In genomic region chr16:1308036-1308976, GRCh38 we compare ENCODE assay signal across 8 cellular contexts. TPM values are rescaled to one million over a fixed set of nuclear protein-coding genes. Genes with fewer than 3 reads are reported as not detected.
DNase-seq lines count a peak whose midpoint lies in the region; ATAC-seq, FAIRE-seq and TF ChIP-seq lines count a peak whose summit lies in the region.

No MANE protein-coding gene starts in this region.

- H3K4me1 ChIP-seq in Caco-2 (peaks cover 5% of the 10 kb centered on the region; the same call in 1 of the 2 replicates), MM.1S (ENCODE audit: low read length) (peaks cover 13% of the 10 kb centered on the region), GM12878 (ENCODE audit: control insufficient read depth, insufficient read depth, low read length) (peaks cover 16% of the 10 kb centered on the region), lung (ENCODE audit: control insufficient read depth in 2 of 2, insufficient read depth in 2 of 2, low read length in 2 of 2) (peaks cover 10 to 23% of the 10 kb centered on the region in 2 donors), vagina (peaks cover 38% of the 10 kb centered on the region)

- no peaks in the 10 kb centered on the region for H3K27me3 Mint-ChIP-seq in Caco-2 (ENCODE audit: insufficient read depth, unreplicated experiment)

- H3K4me3 Mint-ChIP-seq in Caco-2 (ENCODE audit: unreplicated experiment) = peak overlapping the region; percentile 100

- peak overlapping the region; percentile 99 for H3K27ac Mint-ChIP-seq in Caco-2 (ENCODE audit: unreplicated experiment)

- H3K36me3 ChIP-seq in Caco-2 (ENCODE audit: control insufficient read depth, insufficient read depth, low read length) (no peaks in the 10 kb centered on the region; the same call in none of the 2 replicates), MM.1S (replicated peaks; ENCODE audit: insufficient read depth, low read length) (no peaks in the 10 kb centered on the region), GM12878 (ENCODE audit: control insufficient read depth in 2 of 2, insufficient read depth in 2 of 2, low read length in 1 of 2) (peaks cover 0 to 6% of the 10 kb centered on the region in 2 experiments; a peak in 2 of 4 replicates), lung (ENCODE audit: control insufficient read depth in 2 of 2, insufficient read depth in 2 of 2, low read length in 2 of 2) (peaks cover 0 to 8% of the 10 kb centered on the region in 2 donors), vagina (peaks cover 0 to 8% of the 10 kb centered on the region in 2 donors)

- H3K4me2 ChIP-seq in MM.1S (ENCODE audit: low read depth, low read length) (peak overlapping the region; percentile 45; the same call in 1 of the 2 replicates), GM12878 (ENCODE audit: control insufficient read depth, insufficient read depth) (peak overlapping the region; percentile 64)

- RAD21 ChIA-PET in GM12878 (lab: Charles Lee; ENCODE audit: unreplicated experiment) = interaction anchor here (0.7 kb wide), 1 partner anchor 34 kb away, joined by 3 read pairs; no protein-coding TSS in a partner anchor

- no peak for TF ChIP-seq EP300 in GM12878 (IDR thresholded peaks at IDR 0.05; ENCODE audit: borderline replicate concordance in 1 of 2, control insufficient read depth in 1 of 2, low read depth in 2 of 2, low read length in 2 of 2)

- peak; percentile 85 for FAIRE-seq in GM12878 (lab: Jason Lieb, UNC)

- DNase-seq in Caco-2 (no peak), MM.1S (no peak), GM12878 (ENCODE audit: low read depth, low spot score) (no peak), lung (ENCODE audit: low spot score) (no peak), vagina (ENCODE audit: extremely low spot score in 2 of 2) (no peak), T-helper 9 cell (no peak), NCI-H187 (lab: John Stamatoyannopoulos, UW) (no peak)

- no peaks in the 10 kb centered on the region for H3K4me1 Mint-ChIP-seq in Caco-2 (ENCODE audit: low read depth, unreplicated experiment)

- H3K36me3 Mint-ChIP-seq in Caco-2 (ENCODE audit: insufficient read depth, unreplicated experiment) = peaks cover 23% of the 10 kb centered on the region

- no peaks in the 10 kb centered on the region; the same call in 1 of the 2 replicates for H3F3A ChIP-seq in MM.1S (ENCODE audit: insufficient read depth, low read length)

- H3K79me2 ChIP-seq in MM.1S (ENCODE audit: low read length) (peaks cover 35% of the 10 kb centered on the region), GM12878 (ENCODE audit: control insufficient read depth, insufficient read depth, low read length) (peaks cover 34% of the 10 kb centered on the region)

- ATAC-seq in GM19463 (IDR thresholded peaks at IDR 0.05; ENCODE audit: unreplicated experiment) (peak; percentile 16), GM12878 (peak; percentile 46), lung (ENCODE audit: insufficient read depth, low FRiP score) (no peak)

- BruUV-seq in Caco-2 (replicated peaks; lab: Mats Ljungman, UMichigan) = no TSS peak
- no TSS peak for BruUV-seq in GM12878 (replicated peaks; lab: Mats Ljungman, UMichigan)

- SMC1A ChIA-PET in GM12878 (lab: Charles Lee; ENCODE audit: uncharacterized antibody, unreplicated experiment) = no interaction called here

- POLR2A ChIA-PET in Caco-2 (lab: Charles Lee) = interaction anchor here (0.6 to 1.6 kb wide), 4 partner anchors 9 to 403 kb away, joined by 3 to 6 read pairs (median 4); partner anchors contain the start of genes CRAMP1 and IFT140
- POLR2A ChIA-PET in GM12878 (lab: Charles Lee) = interaction anchor here (0.6 kb wide), 1 partner anchor 1851 kb away, joined by 3 read pairs; no protein-coding TSS in a partner anchor

- H3K4me3 ChIP-seq in Caco-2 (ENCODE audit: low read depth, low read length) (peak overlapping the region; percentile 50), MM.1S (ENCODE audit: low read length) (peak overlapping the region; percentile 64), GM12878 (peak overlapping the region; percentile 41; the same call in 1 of the 2 replicates), lung (peak overlapping the region; percentile 31), vagina (peak overlapping the region; percentile 81 to 92)

- TF ChIP-seq POLR2A in GM12878 (IDR thresholded peaks at IDR 0.05; ENCODE audit: low read depth, low read length) (peak; percentile 75), vagina (IDR thresholded peaks at IDR 0.05) (no peak)

- intact Hi-C loops in Caco-2 (cut with micrococcal nuclease; ENCODE audit: unreplicated experiment) (no loop called here), GM12878 (cut with micrococcal nuclease; ENCODE audit: unreplicated experiment) (loop anchor here (5.0 kb wide), 1 partner anchor 114 kb away; the partner anchor contains the start of gene UQCC4), vagina (cut with DNase I) (no loop called here)

- WGBS in GM12878 (ENCODE audit: insufficient coverage, insufficient replicate concordance, low lambda C conversion rate, missing lambda C conversion rate) = 0% methylated on average over 12 of the region's 43 CpGs
- 4 to 11% methylated on average over 18 to 42 of the region's 43 CpGs for WGBS in lung, 2 donors

- TF ChIP-seq RAD21 in GM12878 (IDR thresholded peaks at IDR 0.05; ENCODE audit: insufficient read depth, low read depth, low read length) = no peak

- H3K27me3 ChIP-seq in Caco-2 (replicated peaks; ENCODE audit: control insufficient read depth, insufficient read depth, low read length) (no peaks in the 10 kb centered on the region), MM.1S (replicated peaks; ENCODE audit: insufficient read depth, low read length) (no peaks in the 10 kb centered on the region), GM12878 (replicated peaks in 1 of 2; ENCODE audit: control insufficient read depth in 2 of 2, insufficient read depth in 2 of 2, low read length in 1 of 2) (no peaks in the 10 kb centered on the region), lung (ENCODE audit: control insufficient read depth, insufficient read depth) (no peaks in the 10 kb centered on the region), vagina (no peaks in the 10 kb centered on the region)

- H2AFZ ChIP-seq in MM.1S (ENCODE audit: low read length) = peak overlapping the region; percentile 58; the same call in 1 of the 2 replicates
- peak overlapping the region; percentile 63 for H2AFZ ChIP-seq in GM12878 (ENCODE audit: control insufficient read depth, low read depth, low read length)

- H3K27ac ChIP-seq in MM.1S (ENCODE audit: low read length) (peak overlapping the region; percentile 94; the same call in 1 of the 2 replicates), GM12878 (ENCODE audit: control insufficient read depth, insufficient read depth) (peak overlapping the region; percentile 100), lung (ENCODE audit: low read depth in 1 of 2, low read length in 1 of 2) (peak overlapping the region; percentile 32 to 89), vagina (peak overlapping the region; percentile 96)

- H4K20me1 ChIP-seq in MM.1S (ENCODE audit: insufficient read depth, low read length) = peaks cover 31% of the 10 kb centered on the region
- H4K20me1 ChIP-seq in GM12878 (ENCODE audit: control insufficient read depth, insufficient read depth) = peaks cover 29% of the 10 kb centered on the region

- peak overlapping the region; percentile 98 for H3K9ac ChIP-seq in MM.1S (ENCODE audit: low read length)
- H3K9ac ChIP-seq in GM12878 (ENCODE audit: control insufficient read depth, insufficient read depth, low read length) = peak overlapping the region; percentile 62; the same call in 1 of the 2 replicates

- TF ChIP-seq CTCF in Caco-2 (IDR thresholded peaks at IDR 0.05; ENCODE audit: insufficient read depth in 1 of 2, low read depth in 1 of 2, low read length in 1 of 2, severe bottlenecking in 1 of 2, unreplicated experiment in 1 of 2) = no peak
- TF ChIP-seq CTCF in MM.1S (IDR thresholded peaks at IDR 0.05; ENCODE audit: low read length) = no peak
- no peak for TF ChIP-seq CTCF in GM12878 (IDR thresholded peaks at IDR 0.05 in 2 of 3, conservative IDR thresholded peaks at IDR 0.05 in 1 of 3; ENCODE audit: control insufficient read depth in 2 of 3, extremely low read depth in 1 of 3, insufficient read depth in 1 of 3, low read depth in 3 of 3, low read length in 3 of 3)
- no peak for TF ChIP-seq CTCF in lung (IDR thresholded peaks at IDR 0.05; ENCODE audit: control extremely low read depth, extremely low read depth)
- TF ChIP-seq CTCF in vagina (IDR thresholded peaks at IDR 0.05) = no peak

- H3K9me3 Mint-ChIP-seq in Caco-2 (ENCODE audit: unreplicated experiment) = no peaks in the 10 kb centered on the region

- in situ Hi-C loops in GM12878 (cut with MboI) = no loop called here

- no peaks in the 10 kb centered on the region for H3K9me2 ChIP-seq in MM.1S (replicated peaks; ENCODE audit: insufficient read depth, low read length)

- CTCF ChIA-PET in Caco-2 (lab: Charles Lee) (no interaction called here), GM12878 (lab: Yijun Ruan, JAX) (interaction anchor here (0.6 kb wide), 1 partner anchor 11 kb away, joined by 3 read pairs; no protein-coding TSS in a partner anchor)

- H3K9me3 ChIP-seq in Caco-2 (no peaks in the 10 kb centered on the region), MM.1S (replicated peaks; ENCODE audit: insufficient read depth, low read length) (no peaks in the 10 kb centered on the region), GM12878 (replicated peaks; ENCODE audit: control insufficient read depth, insufficient read depth, low read length) (no peaks in the 10 kb centered on the region; the same call in 2 of the 3 replicates), lung (ENCODE audit: control insufficient read depth in 2 of 2, insufficient read depth in 1 of 2, low read length in 1 of 2) (no peaks in the 10 kb centered on the region), vagina (no peaks in the 10 kb centered on the region)

RNA-seq across cellular contexts. Expression of gene UBE2I, which starts 1.1 kb away (rescaled TPM):
- 178 and 199 TPM in 2 replicates for total RNA-seq in Caco-2 (2022)
- total RNA-seq in GM12878 (2013; cell fraction: nucleolus; rRNA removed) = 139 and 148 TPM in 2 replicates
- total RNA-seq in GM12878 (2014; rRNA removed) = 65.2 and 69.3 TPM in 2 replicates
- total RNA-seq in GM12878 (2014; rRNA removed; fragmentation: Illumina TruSeq; extraction: Trizol) = 92.2 and 104 TPM in 2 replicates
- total RNA-seq in GM12878 (2021) = 180 and 210 TPM in 2 replicates
- polyA plus RNA-seq in GM12878 (2011; ENCODE audit: low read depth) = 82.4 TPM
- polyA plus RNA-seq in GM12878 (2011; rRNA removed) = 181 and 188 TPM in 2 replicates
- 110 and 129 TPM in 2 replicates for polyA plus RNA-seq in GM12878 (2011; cell fraction: cytosol; rRNA removed)
- 167 and 229 TPM in 2 replicates for polyA plus RNA-seq in GM12878 (2011; cell fraction: nucleus; rRNA removed)
- polyA plus RNA-seq in GM12878 (2012) = 115 and 125 TPM in 2 replicates
- 243 and 265 TPM in 2 replicates for polyA plus RNA-seq in GM12878 (2014; fragmentation: Illumina TruSeq; extraction: Trizol)
- polyA plus RNA-seq in GM12878 (2014; fragmentation: Nextera tagmentation; extraction: Ambion mirVana) = 10 to 100 TPM; 47.5 to 51.5 TPM
- 203 and 205 TPM in 2 replicates for polyA plus RNA-seq in GM12878 (2014; rRNA removed)
- 100 to 1,000 TPM; 200 to 204 TPM for polyA plus RNA-seq in GM12878 (2016; fragmentation: Nextera tagmentation; extraction: Ambion mirVana)
- polyA minus RNA-seq in GM12878 (2011; rRNA and poly(A)+ RNA removed) = 94.4 and 94.6 TPM in 2 replicates
- 48.2 and 58.6 TPM in 2 replicates for polyA minus RNA-seq in GM12878 (2011; cell fraction: cytosol; rRNA and poly(A)+ RNA removed)
- polyA minus RNA-seq in GM12878 (2011; cell fraction: nucleus; rRNA and poly(A)+ RNA removed) = 56.3 and 111 TPM in 2 replicates
- 10 to 100 TPM; 91.2 to 96.8 TPM for total RNA-seq in lung
- polyA plus RNA-seq in lung = 10 to 100 TPM; 63.9 to 71.7 TPM
- total RNA-seq in vagina = 51.3 TPM

RNA-seq across cellular contexts. Expression of gene BAIAP3, which starts 25.1 kb away (rescaled TPM):
- 4.2 and 5.0 TPM in 2 replicates for total RNA-seq in Caco-2 (2022)
- 0.37 and 0.44 TPM in 2 replicates for total RNA-seq in GM12878 (2013; cell fraction: nucleolus; rRNA removed)
- total RNA-seq in GM12878 (2014; rRNA removed) = 0.17 TPM in 1 of 2 replicates, not detected in the other
- not detected in 2 replicates for total RNA-seq in GM12878 (2014; rRNA removed; fragmentation: Illumina TruSeq; extraction: Trizol)
- total RNA-seq in GM12878 (2021) = 0.56 and 0.58 TPM in 2 replicates
- polyA plus RNA-seq in GM12878 (2011; ENCODE audit: low read depth) = 0.35 TPM
- polyA plus RNA-seq in GM12878 (2011; rRNA removed) = 0.03 and 0.16 TPM in 2 replicates
- polyA plus RNA-seq in GM12878 (2011; cell fraction: cytosol; rRNA removed) = 0.03 and 0.15 TPM in 2 replicates
- 0.99 and 1.3 TPM in 2 replicates for polyA plus RNA-seq in GM12878 (2011; cell fraction: nucleus; rRNA removed)
- polyA plus RNA-seq in GM12878 (2012) = 0.70 and 1.6 TPM in 2 replicates
- polyA plus RNA-seq in GM12878 (2014; fragmentation: Illumina TruSeq; extraction: Trizol) = 0.03 TPM in 1 of 2 replicates, not detected in the other
- polyA plus RNA-seq in GM12878 (2014; fragmentation: Nextera tagmentation; extraction: Ambion mirVana) = not detected
- 0.56 TPM in 2 replicates for polyA plus RNA-seq in GM12878 (2014; rRNA removed)
- polyA plus RNA-seq in GM12878 (2016; fragmentation: Nextera tagmentation; extraction: Ambion mirVana) = under 1 TPM; 0.14 to 0.31 TPM
- polyA minus RNA-seq in GM12878 (2011; rRNA and poly(A)+ RNA removed) = not detected in 2 replicates
- polyA minus RNA-seq in GM12878 (2011; cell fraction: cytosol; rRNA and poly(A)+ RNA removed) = not detected in 2 replicates
- 0.19 and 0.48 TPM in 2 replicates for polyA minus RNA-seq in GM12878 (2011; cell fraction: nucleus; rRNA and poly(A)+ RNA removed)
- 10 to 100 TPM; 15.9 to 46.6 TPM for total RNA-seq in lung
- 1 to 10 TPM; 4.5 to 7.9 TPM for polyA plus RNA-seq in lung
- total RNA-seq in vagina = 4.2 TPM

RNA-seq across cellular contexts. Expression of gene TSR3, which starts 43.4 kb away (rescaled TPM):
- 48.3 and 48.6 TPM in 2 replicates for total RNA-seq in Caco-2 (2022)
- total RNA-seq in GM12878 (2013; cell fraction: nucleolus; rRNA removed) = 6.0 and 6.3 TPM in 2 replicates
- total RNA-seq in GM12878 (2014; rRNA removed) = 72.7 and 73.7 TPM in 2 replicates
- total RNA-seq in GM12878 (2014; rRNA removed; fragmentation: Illumina TruSeq; extraction: Trizol) = 20.9 and 23.4 TPM in 2 replicates
- 66.1 and 67.6 TPM in 2 replicates for total RNA-seq in GM12878 (2021)
- polyA plus RNA-seq in GM12878 (2011; ENCODE audit: low read depth) = 7.7 TPM
- polyA plus RNA-seq in GM12878 (2011; rRNA removed) = 12.3 and 26.2 TPM in 2 replicates
- 37.2 and 58.2 TPM in 2 replicates for polyA plus RNA-seq in GM12878 (2011; cell fraction: cytosol; rRNA removed)
- 25.4 and 32.3 TPM in 2 replicates for polyA plus RNA-seq in GM12878 (2011; cell fraction: nucleus; rRNA removed)
- 36.1 and 41.1 TPM in 2 replicates for polyA plus RNA-seq in GM12878 (2012)
- polyA plus RNA-seq in GM12878 (2014; fragmentation: Illumina TruSeq; extraction: Trizol) = 0.81 and 9.9 TPM in 2 replicates
- 10 to 100 TPM in 1 of 2 experiments, 1 to 10 TPM in 1; 3.4 to 11.2 TPM for polyA plus RNA-seq in GM12878 (2014; fragmentation: Nextera tagmentation; extraction: Ambion mirVana)
- polyA plus RNA-seq in GM12878 (2014; rRNA removed) = 72.2 and 86.1 TPM in 2 replicates
- 100 to 1,000 TPM; 101 to 108 TPM for polyA plus RNA-seq in GM12878 (2016; fragmentation: Nextera tagmentation; extraction: Ambion mirVana)
- 5.3 and 22.8 TPM in 2 replicates for polyA minus RNA-seq in GM12878 (2011; rRNA and poly(A)+ RNA removed)
- polyA minus RNA-seq in GM12878 (2011; cell fraction: cytosol; rRNA and poly(A)+ RNA removed) = 16.0 and 19.3 TPM in 2 replicates
- 6.5 and 9.8 TPM in 2 replicates for polyA minus RNA-seq in GM12878 (2011; cell fraction: nucleus; rRNA and poly(A)+ RNA removed)
- 10 to 100 TPM; 32.5 to 66.4 TPM for total RNA-seq in lung
- polyA plus RNA-seq in lung = 10 to 100 TPM; 54.7 to 58.5 TPM
- total RNA-seq in vagina = 60.6 TPM

RNA-seq across cellular contexts. Expression of gene GNPTG, which starts 43.4 kb away (rescaled TPM):
- total RNA-seq in Caco-2 (2022) = 37.3 and 37.6 TPM in 2 replicates
- 14.1 and 16.1 TPM in 2 replicates for total RNA-seq in GM12878 (2013; cell fraction: nucleolus; rRNA removed)
- 19.8 and 21.9 TPM in 2 replicates for total RNA-seq in GM12878 (2014; rRNA removed)
- total RNA-seq in GM12878 (2014; rRNA removed; fragmentation: Illumina TruSeq; extraction: Trizol) = 10.7 TPM in 2 replicates
- total RNA-seq in GM12878 (2021) = 23.6 and 25.3 TPM in 2 replicates
- 8.7 TPM for polyA plus RNA-seq in GM12878 (2011; ENCODE audit: low read depth)
- polyA plus RNA-seq in GM12878 (2011; rRNA removed) = 9.5 and 19.9 TPM in 2 replicates
- 27.0 and 37.0 TPM in 2 replicates for polyA plus RNA-seq in GM12878 (2011; cell fraction: cytosol; rRNA removed)
- polyA plus RNA-seq in GM12878 (2011; cell fraction: nucleus; rRNA removed) = 63.8 and 81.0 TPM in 2 replicates
- 21.9 and 23.7 TPM in 2 replicates for polyA plus RNA-seq in GM12878 (2012)
- polyA plus RNA-seq in GM12878 (2014; fragmentation: Illumina TruSeq; extraction: Trizol) = 2.5 and 7.9 TPM in 2 replicates
- 1 to 10 TPM in 1 of 2 experiments, under 1 TPM in 1; 0.80 to 2.4 TPM for polyA plus RNA-seq in GM12878 (2014; fragmentation: Nextera tagmentation; extraction: Ambion mirVana)
- polyA plus RNA-seq in GM12878 (2014; rRNA removed) = 29.9 and 36.9 TPM in 2 replicates
- polyA plus RNA-seq in GM12878 (2016; fragmentation: Nextera tagmentation; extraction: Ambion mirVana) = 10 to 100 TPM; 25.9 to 32.6 TPM
- polyA minus RNA-seq in GM12878 (2011; rRNA and poly(A)+ RNA removed) = 7.9 and 8.0 TPM in 2 replicates
- 7.3 and 8.2 TPM in 2 replicates for polyA minus RNA-seq in GM12878 (2011; cell fraction: cytosol; rRNA and poly(A)+ RNA removed)
- 6.5 and 16.5 TPM in 2 replicates for polyA minus RNA-seq in GM12878 (2011; cell fraction: nucleus; rRNA and poly(A)+ RNA removed)
- total RNA-seq in lung = 10 to 100 TPM; 34.8 to 80.1 TPM
- polyA plus RNA-seq in lung = 10 to 100 TPM; 75.5 to 92.7 TPM
- 63.3 TPM for total RNA-seq in vagina

RNA-seq across cellular contexts. Expression of gene TPSD1, which starts 52.4 kb away (rescaled TPM):
- not detected in 2 replicates for total RNA-seq in Caco-2 (2022)
- total RNA-seq in GM12878 (2013; cell fraction: nucleolus; rRNA removed) = not detected in 2 replicates
- total RNA-seq in GM12878 (2014; rRNA removed) = not detected in 2 replicates
- not detected in 2 replicates for total RNA-seq in GM12878 (2014; rRNA removed; fragmentation: Illumina TruSeq; extraction: Trizol)
- total RNA-seq in GM12878 (2021) = not detected in 2 replicates
- not detected for polyA plus RNA-seq in GM12878 (2011; ENCODE audit: low read depth)
- polyA plus RNA-seq in GM12878 (2011; rRNA removed) = not detected in 2 replicates
- not detected in 2 replicates for polyA plus RNA-seq in GM12878 (2011; cell fraction: cytosol; rRNA removed)
- not detected in 2 replicates for polyA plus RNA-seq in GM12878 (2011; cell fraction: nucleus; rRNA removed)
- polyA plus RNA-seq in GM12878 (2012) = not detected in 2 replicates
- polyA plus RNA-seq in GM12878 (2014; fragmentation: Illumina TruSeq; extraction: Trizol) = not detected in 2 replicates
- polyA plus RNA-seq in GM12878 (2014; fragmentation: Nextera tagmentation; extraction: Ambion mirVana) = not detected
- not detected in 2 replicates for polyA plus RNA-seq in GM12878 (2014; rRNA removed)
- polyA plus RNA-seq in GM12878 (2016; fragmentation: Nextera tagmentation; extraction: Ambion mirVana) = not detected
- polyA minus RNA-seq in GM12878 (2011; rRNA and poly(A)+ RNA removed) = not detected in 2 replicates
- polyA minus RNA-seq in GM12878 (2011; cell fraction: cytosol; rRNA and poly(A)+ RNA removed) = not detected in 2 replicates
- polyA minus RNA-seq in GM12878 (2011; cell fraction: nucleus; rRNA and poly(A)+ RNA removed) = not detected in 2 replicates
- total RNA-seq in lung = 1 to 10 TPM in 1 of 2 donors, not detected in 1; 7.0 TPM
- polyA plus RNA-seq in lung = 1 to 10 TPM in 1 of 2 donors, under 1 TPM in 1; 0.54 to 2.9 TPM
- 7.1 TPM for total RNA-seq in vagina

Comparison
In these comparisons a context has a peak if more than half of its experiments do, and no peak if none do; other contexts are left out.
1. H3K4me3 ChIP-seq: peak in every context shown above with its lines; median percentile 86 in vagina; 64 in MM.1S; 50 in Caco-2; 41 in GM12878; 31 in lung.